20 cellular contexts compared by ENCODE assay signal in genomic region chr16:80664226-80664625, GRCh38.
"Had no signal": no experiment of that assay in that cellular context is flagged by ENCODE, and none has a peak within 500 bp of the region (broad histone marks: within the 10 kb centered on the region; RNA-seq: fewer than 3 reads in every experiment).

No MANE protein-coding gene starts in this region.

- H3K27ac ChIP-seq: breast epithelium, epithelial cell of prostate, left ventricle myocardium inferior, stomach, suprapubic skin, tibial artery had no signal

- H3K27me3 ChIP-seq: breast epithelium, stomach, suprapubic skin, tibial artery had no signal

- DNase-seq: activated CD4-positive, alpha-beta T cell treated with anti-CD3 and anti-CD28 coated beads for 36 hours; activated CD4-positive, alpha-beta T cell treated with anti-CD3 and anti-CD28 coated beads, Interleukin-2, amount 50 U/mL, for 48 hours; activated CD4-positive, CD25-positive, alpha-beta regulatory T cell; activated CD8-positive, alpha-beta memory T cell treated with anti-CD3 and anti-CD28 coated beads for 24 hours; activated CD8-positive, alpha-beta memory T cell treated with anti-CD3 and anti-CD28 coated beads, Interleukin-2, amount 50 U/mL, for 4 hours; activated T-cell treated with anti-CD3 and anti-CD28 coated beads, Interleukin-2, amount 50 U/mL, for 24 hours; central memory CD4-positive, alpha-beta T cell; effector CD4-positive, alpha-beta T cell; left ventricle myocardium inferior; mucosa of descending colon; posterior cingulate gyrus; small intestine; stimulated activated CD4-positive, alpha-beta T cell treated with anti-CD3 and anti-CD28 coated beads, Interleukin-2, amount 100 ng/mL, for 24 hours; stimulated activated naive B cell treated with anti-CD40 and anti-IgM and Interleukin-4, amounts not matched to agents 10 μg/mL and 1 μg/mL and 100 μg/mL, for 72 hours; stomach; tibial artery had no signal

- H3K9me3 ChIP-seq: suprapubic skin had no signal

- H3K4me1 ChIP-seq: breast epithelium, left ventricle myocardium inferior, stomach, suprapubic skin, tibial artery had no signal

- H3K4me3 ChIP-seq: breast epithelium, left ventricle myocardium inferior, lung, mucosa of descending colon, stomach, suprapubic skin, tibial artery had no signal

- H3K36me3 ChIP-seq: breast epithelium, left ventricle myocardium inferior, stomach, suprapubic skin, tibial artery had no signal
